Comparison of ENCODE assay signal across 8 cellular contexts in genomic region chr3:113019182-113020137, GRCh38. TPM values are rescaled to one million over a fixed set of nuclear protein-coding genes. Genes with fewer than 3 reads are reported as not detected.
DNase-seq lines count a peak whose midpoint lies in the region; ATAC-seq and TF ChIP-seq lines count a peak whose summit lies in the region.

No MANE protein-coding gene starts in this region.

- DNase-seq in EL (peak; percentile 94), H4 (ENCODE audit: low spot score) (peak; percentile 87), LNCaP clone FGC (ENCODE audit: low read depth) (peak; percentile 77), RPMI8226 (peak; percentile 92), fibroblast of pulmonary artery (ENCODE audit: low read depth) (peak; percentile 94), natural killer cell (peak; percentile 85)
- peak; percentile 82 for DNase-seq in activated T-helper 9 cell treated with anti-CD3 and anti-CD28 coated beads, Interleukin-2, amount 50 U/mL, for 16 hours (ENCODE audit: low read depth)
- DNase-seq in stimulated activated naive CD4-positive, alpha-beta T cell (lab: John Stamatoyannopoulos, UW), result peak; percentile 68 to 76 (median 72)

- H3K27me3 Mint-ChIP-seq in natural killer cell (ENCODE audit: low read depth in 2 of 2), result no peaks in the 10 kb centered on the region

- no peak for TF ChIP-seq CTCF in LNCaP clone FGC (IDR thresholded peaks at IDR 0.05; ENCODE audit: control insufficient read depth, extremely low read depth, insufficient read depth)
- no peak for TF ChIP-seq CTCF in fibroblast of pulmonary artery (IDR thresholded peaks at IDR 0.05; ENCODE audit: low read length, missing control alignments)
- no peak for TF ChIP-seq CTCF in natural killer cell (IDR thresholded peaks at IDR 0.05)

- peak overlapping the region; percentile 94 for H3K4me3 Mint-ChIP-seq in natural killer cell

- H3K9me3 Mint-ChIP-seq in natural killer cell, result no peaks in the 10 kb centered on the region

- H3K27ac Mint-ChIP-seq in natural killer cell, result peak overlapping the region; percentile 89 to 92

- H3K36me3 Mint-ChIP-seq in natural killer cell, result no peaks in the 10 kb centered on the region

- peaks cover 31 to 39% of the 10 kb centered on the region in 2 donors for H3K4me1 Mint-ChIP-seq in natural killer cell

- intact Hi-C loops in natural killer cell (cut with micrococcal nuclease), result loop anchor here (1.0 kb wide), 1 partner anchor 28 kb away; no protein-coding TSS in a partner anchor

- peak; percentile 91 to 97 (median 92) for ATAC-seq in natural killer cell

- peak overlapping the region; percentile 83 for H3K4me3 ChIP-seq in LNCaP clone FGC (ENCODE audit: low read depth, low read length)
- peak overlapping the region; percentile 69 for H3K4me3 ChIP-seq in fibroblast of pulmonary artery (replicated peaks; ENCODE audit: low read depth, low read length)

RNA-seq across cellular contexts. Expression of gene GTPBP8, which starts 28.7 kb away (rescaled TPM):
- 26.9 and 28.0 TPM in 2 replicates for total RNA-seq in H4 (2014; rRNA removed; shearing (Covaris generic))
- total RNA-seq in natural killer cell, result 10 to 100 TPM; 16.6 to 28.6 (median 16.8) TPM

RNA-seq across cellular contexts. Expression of gene CD200R1, which starts 44.6 kb away (rescaled TPM):
- 0.31 TPM in 1 of 2 replicates, not detected in the other for total RNA-seq in H4 (2014; rRNA removed; shearing (Covaris generic))
- 10 to 100 TPM in 1 of 3 donors, 1 to 10 TPM in 1, under 1 TPM in 1; 0.38 to 25.8 (median 1.7) TPM for total RNA-seq in natural killer cell

Comparison
In these comparisons a context has a peak if more than half of its experiments do, and no peak if none do; other contexts are left out.
1. Peak in every context shown above with its lines: DNase-seq, ATAC-seq and H3K4me3 ChIP-seq.